ENCODE assay signal across 28 cellular contexts in genomic region chr18:7298149-7298548, GRCh38.
"Had no signal": no experiment of that assay in that cellular context is flagged by ENCODE, and none has a peak within 500 bp of the region (broad histone marks: within the 10 kb centered on the region; RNA-seq: fewer than 3 reads in every experiment).

No MANE protein-coding gene starts in this region.

- H3K9me3 ChIP-seq: colonic mucosa had no signal

- H3K4me1 ChIP-seq: colonic mucosa, esophagus squamous epithelium, foreskin keratinocyte, gastrocnemius medialis, heart left ventricle, heart right ventricle had no signal

- H3K27ac Mint-ChIP-seq: dendritic cell treated with granulocyte-macrophage colony-stimulating factor and Interleukin-4, amounts not matched to agents 40 ng/mL and 50 ng/mL, for 4 days; effector memory CD8-positive, alpha-beta T cell had no signal

- ATAC-seq: effector memory CD8-positive, alpha-beta T cell; esophagus mucosa; foreskin keratinocyte; gastrocnemius medialis; gastroesophageal sphincter; heart left ventricle; heart right ventricle had no signal

- H3K36me3 ChIP-seq: colonic mucosa, esophagus muscularis mucosa, esophagus squamous epithelium, gastrocnemius medialis, gastroesophageal sphincter, heart left ventricle, heart right ventricle had no signal

- H3K27me3 Mint-ChIP-seq: dendritic cell treated with granulocyte-macrophage colony-stimulating factor and Interleukin-4, amounts not matched to agents 40 ng/mL and 50 ng/mL, for 4 days; effector memory CD8-positive, alpha-beta T cell had no signal

- H3K27ac ChIP-seq: colonic mucosa, coronary artery, dorsolateral prefrontal cortex, epithelial cell of prostate, esophagus muscularis mucosa, esophagus squamous epithelium, foreskin keratinocyte, gastrocnemius medialis, gastroesophageal sphincter, heart left ventricle, heart right ventricle had no signal

- H3K4me3 ChIP-seq: colonic mucosa, coronary artery, dorsolateral prefrontal cortex, esophagus muscularis mucosa, esophagus squamous epithelium, gastrocnemius medialis, gastroesophageal sphincter, heart left ventricle, heart right ventricle had no signal

- DNase-seq: colonic mucosa; cortex of kidney; dermis blood vessel endothelial cell; dorsolateral prefrontal cortex; effector CD4-positive, alpha-beta T cell; effector CD8-positive, alpha-beta T cell; effector memory CD4-positive, alpha-beta T cell; effector memory CD8-positive, alpha-beta T cell; erythroblast; esophagus squamous epithelium; foreskin fibroblast; foreskin keratinocyte; foreskin melanocyte; gastrocnemius medialis; glutamatergic neuron; head of caudate nucleus; heart left ventricle; heart right ventricle had no signal

- H3K4me3 Mint-ChIP-seq: dendritic cell treated with granulocyte-macrophage colony-stimulating factor and Interleukin-4, amounts not matched to agents 40 ng/mL and 50 ng/mL, for 4 days; effector memory CD8-positive, alpha-beta T cell had no signal

- H3K27me3 ChIP-seq: colonic mucosa, dorsolateral prefrontal cortex, esophagus muscularis mucosa, esophagus squamous epithelium, gastrocnemius medialis, gastroesophageal sphincter, heart left ventricle, heart right ventricle had no signal

- FAIRE-seq: colon, endometrium, endothelial cell of umbilical vein, frontal cortex had no signal
